8 cellular contexts compared by ENCODE assay signal in the genomic region with DNA sequence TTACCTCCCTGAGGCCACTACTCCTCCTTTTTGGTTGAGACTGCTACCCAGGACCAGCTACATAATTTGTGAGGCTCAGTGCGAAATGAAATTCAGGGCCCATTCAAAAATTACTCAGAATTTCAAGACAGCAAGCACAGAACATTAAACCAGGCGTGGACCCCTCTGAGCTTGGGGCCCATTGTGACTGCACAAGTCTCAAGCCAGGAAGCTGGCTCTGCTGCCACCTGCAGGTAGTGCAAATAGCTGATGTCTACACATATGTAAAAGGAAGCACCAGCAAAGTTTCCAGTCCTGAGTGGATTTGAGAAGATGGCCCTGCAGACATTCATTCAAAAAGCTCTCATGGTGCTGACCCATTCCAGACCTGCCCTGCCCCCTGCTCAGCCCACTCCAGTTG.
DNase-seq lines count a peak whose midpoint lies in the region; ATAC-seq lines count a peak whose summit lies in the region.

No MANE protein-coding gene starts in this region.

- intact Hi-C loops in sciatic nerve (cut with DNase I) = no loop called here

- in situ Hi-C loops in SK-MEL-5 (cut with HindIII; ENCODE audit: low pct_unique_long_range_greater_than_20kb, low sequenced_read_pairs) = no loop called here

- ATAC-seq in HG03066 (IDR thresholded peaks at IDR 0.05; ENCODE audit: low read depth, unreplicated experiment) = peak; percentile 58
- ATAC-seq in sciatic nerve = no peak

- peak; percentile 56 for DNase-seq in activated CD8-positive, alpha-beta memory T cell treated with anti-CD3 and anti-CD28 coated beads for 24 hours
- DNase-seq in activated CD8-positive, alpha-beta memory T cell treated with anti-CD3 and anti-CD28 coated beads, Interleukin-2, amount 50 U/mL, for 4 hours = no peak
- DNase-seq in SK-MEL-5 (ENCODE audit: low read depth, low spot score) = peak; percentile 68
- DNase-seq in glomerular endothelial cell (ENCODE audit: extremely low read depth, low read depth, low spot score) = peak; percentile 9
- peak; percentile 4 to 6 for DNase-seq in stimulated activated CD4-positive, alpha-beta T cell treated with anti-CD3 and anti-CD28 coated beads, Interleukin-4, amount 100 ng/mL, for 48 hours (ENCODE audit: low read depth in 2 of 2)
- no peak for DNase-seq in sciatic nerve (ENCODE audit: low spot score)
- DNase-seq in effector CD8-positive, alpha-beta T cell (lab: John Stamatoyannopoulos, UW) = no peak

Comparison
In these comparisons a context has a peak if more than half of its experiments do, and no peak if none do; other contexts are left out.
1. DNase-seq: peak in activated CD8-positive, alpha-beta memory T cell treated with anti-CD3 and anti-CD28 coated beads for 24 hours (single experiment), SK-MEL-5 (single experiment), glomerular endothelial cell (single experiment) and stimulated activated CD4-positive, alpha-beta T cell treated with anti-CD3 and anti-CD28 coated beads, Interleukin-4, amount 100 ng/mL, for 48 hours (2 of 2); none in activated CD8-positive, alpha-beta memory T cell treated with anti-CD3 and anti-CD28 coated beads, Interleukin-2, amount 50 U/mL, for 4 hours (single experiment), sciatic nerve (single experiment) and effector CD8-positive, alpha-beta T cell (single experiment).